Comparison of ENCODE assay signal across 8 cellular contexts in the genomic region with DNA sequence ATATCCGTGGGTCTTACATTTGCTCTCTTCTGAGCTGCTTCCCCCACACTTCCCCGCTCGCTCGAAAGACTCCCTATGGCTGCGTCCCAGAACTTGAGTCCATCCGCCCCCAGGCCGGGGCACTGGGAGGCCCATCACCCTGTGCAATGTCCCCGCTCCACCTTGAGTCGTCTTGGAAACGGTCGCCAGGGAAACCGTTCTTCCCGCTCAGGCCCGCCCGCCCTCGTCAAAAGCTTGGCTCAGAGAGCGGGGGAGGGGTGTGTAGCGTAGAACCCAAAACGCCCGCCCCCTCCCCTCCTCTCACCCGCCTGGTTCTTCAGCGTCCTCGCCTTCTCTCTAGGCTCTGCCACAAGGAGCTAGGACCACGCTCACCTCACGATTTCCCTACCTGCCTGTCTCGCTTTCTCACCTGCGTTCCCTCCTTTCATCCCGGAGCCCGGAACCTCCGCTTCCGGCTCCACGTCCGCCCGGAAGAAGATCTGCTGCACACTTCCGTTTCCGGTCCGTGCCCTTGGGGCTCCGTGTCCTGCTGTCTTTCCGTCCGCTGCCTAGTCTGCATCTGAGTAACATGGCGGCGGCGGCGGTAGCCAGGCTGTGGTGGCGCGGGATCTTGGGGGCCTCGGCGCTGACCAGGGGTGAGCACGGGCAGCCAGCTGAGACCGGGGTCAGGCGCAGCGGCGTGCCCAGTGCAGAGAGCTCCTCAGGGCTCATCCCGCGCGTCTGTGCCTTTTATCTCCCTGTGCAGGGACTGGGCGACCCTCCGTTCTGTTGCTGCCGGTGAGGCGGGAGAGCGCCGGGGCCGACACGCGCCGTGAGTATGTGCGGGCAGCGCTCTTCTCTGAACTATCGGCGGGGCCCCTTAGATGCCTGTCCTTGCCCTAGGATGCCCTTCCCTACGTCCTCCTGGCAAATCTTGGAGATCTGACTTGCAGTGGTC. TPM values are rescaled to one million over a fixed set of nuclear protein-coding genes. Genes with fewer than 3 reads are reported as not detected.
DNase-seq lines count a peak whose midpoint lies in the region; ATAC-seq and TF ChIP-seq lines count a peak whose summit lies in the region.

Gene KBTBD4 (minus strand): TSS at position 447 of the 937 bp plus-strand sequence. CDS start 19 bp downstream, at position 428.
Gene NDUFS3 (plus strand): TSS at position 551 of the 937 bp plus-strand sequence. CDS start 18 bp downstream, at position 569.

- H3K4me3 Mint-ChIP-seq in activated naive CD8-positive, alpha-beta T cell = peak within 1 kb of the TSS; percentile 98

- intact Hi-C loops in head of caudate nucleus (cut with DNase I) (loop anchor here (5.0 kb wide), 1 partner anchor 171 kb away; the partner anchor contains the start of gene SLC39A13), ovary (cut with DNase I) (no loop called here)

- H3K27me3 ChIP-seq in ovary = no peaks in the 10 kb centered on the region
- no peaks in the 10 kb centered on the region for H3K27me3 ChIP-seq in thymus (ENCODE audit: control insufficient read depth, insufficient read depth)

- peaks cover 47% of the 10 kb centered on the region for H3K4me1 Mint-ChIP-seq in activated naive CD8-positive, alpha-beta T cell (ENCODE audit: low read depth)

- H3K27ac Mint-ChIP-seq in activated naive CD8-positive, alpha-beta T cell = peak within 1 kb of the TSS; percentile 98

- TF ChIP-seq CTCF in GM12864 (IDR thresholded peaks at IDR 0.05; ENCODE audit: low read depth, low read length, missing control alignments) (no peak), ovary (IDR thresholded peaks at IDR 0.05) (no peak)

- no peaks in the 10 kb centered on the region for H3K9me3 Mint-ChIP-seq in activated naive CD8-positive, alpha-beta T cell (ENCODE audit: low read depth)

- peaks cover 7% of the 10 kb centered on the region for H3K36me3 Mint-ChIP-seq in activated naive CD8-positive, alpha-beta T cell

- H3K36me3 ChIP-seq in ovary = no peaks in the 10 kb centered on the region
- H3K36me3 ChIP-seq in thymus (ENCODE audit: control insufficient read depth, insufficient read depth) = peaks cover 35% of the 10 kb centered on the region

- peak; percentile 74 for DNase-seq in GM12864 (ENCODE audit: low read depth)
- peak; percentile 89 for DNase-seq in NCI-H1105 treated with DMSO at 0.1 percent for 48 hours (lab: John Stamatoyannopoulos, UW)
- DNase-seq in SKM-1 treated with dmso at 0.1 percent for 144 hours (lab: John Stamatoyannopoulos, UW; ENCODE audit: unreplicated experiment) = peak; percentile 80
- DNase-seq in head of caudate nucleus = peak; percentile 77 to 97 (median 93)
- peak; percentile 81 to 91 (median 90) for DNase-seq in ovary

- H3K27me3 Mint-ChIP-seq in activated naive CD8-positive, alpha-beta T cell = no peaks in the 10 kb centered on the region

- TF ChIP-seq POLR2A in ovary (IDR thresholded peaks at IDR 0.05) = peak; percentile 75

- WGBS in ovary, 3 donors = 0 to 1% (median 1%) methylated on average over 67 to 71 of the region's 71 CpGs
- WGBS in thymus = under 1% methylated on average over 71 of the region's 71 CpGs

- peak; percentile 93 for ATAC-seq in HG02678 (IDR thresholded peaks at IDR 0.05; ENCODE audit: unreplicated experiment)

- TF ChIP-seq EP300 in ovary (IDR thresholded peaks at IDR 0.05) = no peak

- H3K9me3 ChIP-seq in ovary = no peaks in the 10 kb centered on the region
- no peaks in the 10 kb centered on the region for H3K9me3 ChIP-seq in thymus (ENCODE audit: control insufficient read depth)

- peaks cover 6% of the 10 kb centered on the region for H3K4me1 ChIP-seq in ovary (ENCODE audit: insufficient read depth)
- peaks cover 12% of the 10 kb centered on the region for H3K4me1 ChIP-seq in thymus (ENCODE audit: control insufficient read depth, insufficient read depth, low read length)

- H3K4me3 ChIP-seq in GM12864 (ENCODE audit: low read depth, low read length) (peak within 1 kb of the TSS; percentile 79), ovary (peak within 1 kb of the TSS; percentile 86), thymus (ENCODE audit: low read length) (peak within 1 kb of the TSS; percentile 86)

- H3K27ac ChIP-seq in ovary (peak within 1 kb of the TSS; percentile 74 to 84), thymus (ENCODE audit: low read depth) (peak within 1 kb of the TSS; percentile 94)

RNA-seq across cellular contexts. Expression of gene KBTBD4, which starts in this region (rescaled TPM):
- total RNA-seq in ovary = 10 to 100 TPM; 14.4 to 21.6 (median 17.9) TPM
- polyA plus RNA-seq in ovary (10 to 100 TPM; 19.3 to 23.5 TPM), thymus (13.3 TPM)

RNA-seq across cellular contexts. Expression of gene NDUFS3, which starts in this region (rescaled TPM):
- 10 to 100 TPM; 40.8 to 73.2 (median 60.2) TPM for total RNA-seq in ovary
- 10 to 100 TPM; 61.4 to 76.9 TPM for polyA plus RNA-seq in ovary
- 137 TPM for polyA plus RNA-seq in thymus

Comparison
In these comparisons a context has a peak if more than half of its experiments do, and no peak if none do; other contexts are left out.
1. Peak in every context shown above with its lines: DNase-seq, ATAC-seq, H3K4me3 ChIP-seq and H3K27ac ChIP-seq.